In genomic region chr6:33428891-33429744, GRCh38 we compare ENCODE assay signal across 6 cellular contexts. TPM values are rescaled to one million over a fixed set of nuclear protein-coding genes. Genes with fewer than 3 reads are reported as not detected.
DNase-seq lines count a peak whose midpoint lies in the region; ATAC-seq and TF ChIP-seq lines count a peak whose summit lies in the region.

No MANE protein-coding gene starts in this region.

- H3K4me1 Mint-ChIP-seq in stimulated activated naive CD8-positive, alpha-beta T cell treated with anti-CD3 and anti-CD28 coated beads, Interleukin-15, Interleukin-2, amounts not matched to agents 100 ng/mL and 50 ng/mL, for 24 hours (ENCODE audit: low read depth): peaks cover 82% of the 10 kb centered on the region

- intact Hi-C loops in vagina (cut with DNase I): no loop called here

- no peak for TF ChIP-seq POLR2A in vagina (IDR thresholded peaks at IDR 0.05)

- no peaks in the 10 kb centered on the region for H3K9me3 ChIP-seq in iPS-18a (ENCODE audit: control insufficient read depth, low read depth, low read length)
- H3K9me3 ChIP-seq in vagina: no peaks in the 10 kb centered on the region

- no peak for DNase-seq in stimulated activated naive CD8-positive, alpha-beta T cell treated with anti-CD3 and anti-CD28 coated beads, Interleukin-15, Interleukin-2, amounts not matched to agents 100 U/mL and 50 U/mL, for 24 hours
- no peak for DNase-seq in vagina (ENCODE audit: extremely low spot score in 2 of 2)

- TF ChIP-seq CTCF in vagina (IDR thresholded peaks at IDR 0.05): no peak

- H3K36me3 Mint-ChIP-seq in stimulated activated naive CD8-positive, alpha-beta T cell treated with anti-CD3 and anti-CD28 coated beads, Interleukin-15, Interleukin-2, amounts not matched to agents 100 ng/mL and 50 ng/mL, for 24 hours (ENCODE audit: low read depth): peaks cover 16% of the 10 kb centered on the region

- H3K36me3 ChIP-seq in iPS-18a (ENCODE audit: control insufficient read depth, low read depth, low read length) (peaks cover 6% of the 10 kb centered on the region), vagina (no peaks in the 10 kb centered on the region)

- peak overlapping the region; percentile 18 for H3K4me3 ChIP-seq in iPS-18a (ENCODE audit: low read length)
- H3K4me3 ChIP-seq in vagina: peak overlapping the region; percentile 63 to 73

- H3K4me1 ChIP-seq in iPS-18a (ENCODE audit: control insufficient read depth, low read depth, low read length) (peaks cover 50% of the 10 kb centered on the region), vagina (peaks cover 75% of the 10 kb centered on the region)

- H3K27ac ChIP-seq in iPS-18a (ENCODE audit: low read length) (no peak overlapping the region), vagina (peak overlapping the region; percentile 96)

- H3K27me3 ChIP-seq in iPS-18a (ENCODE audit: control insufficient read depth, insufficient read depth, low read length) (no peaks in the 10 kb centered on the region), vagina (no peaks in the 10 kb centered on the region)

- ATAC-seq in stimulated activated naive CD8-positive, alpha-beta T cell treated with anti-CD3 and anti-CD28 coated beads, Interleukin-15, Interleukin-2, amounts not matched to agents 100 U/mL and 50 U/mL, for 24 hours: no peak
- ATAC-seq in HG03045 (IDR thresholded peaks at IDR 0.05; ENCODE audit: unreplicated experiment): no peak
- no peak for ATAC-seq in HG03342 (IDR thresholded peaks at IDR 0.05; ENCODE audit: unreplicated experiment)

- peak overlapping the region; percentile 94 for H3K4me3 Mint-ChIP-seq in stimulated activated naive CD8-positive, alpha-beta T cell treated with anti-CD3 and anti-CD28 coated beads, Interleukin-15, Interleukin-2, amounts not matched to agents 100 ng/mL and 50 ng/mL, for 24 hours

- H3K9ac ChIP-seq in iPS-18a (ENCODE audit: low read length): no peak overlapping the region

- peak overlapping the region; percentile 98 for H3K27ac Mint-ChIP-seq in stimulated activated naive CD8-positive, alpha-beta T cell treated with anti-CD3 and anti-CD28 coated beads, Interleukin-15, Interleukin-2, amounts not matched to agents 100 ng/mL and 50 ng/mL, for 24 hours

- no peaks in the 10 kb centered on the region for H3K9me3 Mint-ChIP-seq in stimulated activated naive CD8-positive, alpha-beta T cell treated with anti-CD3 and anti-CD28 coated beads, Interleukin-15, Interleukin-2, amounts not matched to agents 100 ng/mL and 50 ng/mL, for 24 hours

- no peaks in the 10 kb centered on the region for H3K27me3 Mint-ChIP-seq in stimulated activated naive CD8-positive, alpha-beta T cell treated with anti-CD3 and anti-CD28 coated beads, Interleukin-15, Interleukin-2, amounts not matched to agents 100 ng/mL and 50 ng/mL, for 24 hours

RNA-seq across cellular contexts. Expression of gene SYNGAP1, which starts 9.3 kb away (rescaled TPM):
- total RNA-seq in vagina: 16.0 TPM

RNA-seq across cellular contexts. Expression of gene CUTA, which starts 11.2 kb away (rescaled TPM):
- 73.2 TPM for total RNA-seq in vagina

RNA-seq across cellular contexts. Expression of gene PHF1, which starts 18.3 kb away (rescaled TPM):
- 73.2 TPM for total RNA-seq in vagina

RNA-seq across cellular contexts. Expression of gene ZBTB9, which starts 25.3 kb away (rescaled TPM):
- 1.5 TPM for total RNA-seq in vagina

RNA-seq across cellular contexts. Expression of gene KIFC1, which starts 37.5 kb away (rescaled TPM):
- total RNA-seq in vagina: 27.5 TPM
